13 cellular contexts compared by ENCODE assay signal in the genomic region with DNA sequence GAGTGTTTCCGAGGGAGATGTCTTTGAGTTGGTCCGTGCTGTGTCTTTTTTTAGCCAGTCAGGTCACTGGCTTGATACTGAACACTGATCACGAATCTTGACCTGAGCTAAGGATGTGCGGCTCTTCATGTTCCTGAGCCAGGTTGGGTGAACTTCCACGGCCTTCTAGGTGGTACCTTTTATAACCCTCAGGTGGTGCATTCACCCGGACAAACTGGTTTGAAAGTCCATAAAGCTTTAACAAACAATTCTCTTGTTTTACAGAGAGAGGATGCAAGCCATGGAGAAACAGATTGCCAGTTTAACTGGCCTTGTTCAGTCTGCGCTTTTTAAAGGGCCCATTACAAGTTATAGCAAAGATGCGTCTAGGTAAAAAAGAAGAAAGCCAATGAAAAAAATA.
A peak's percentile ranks its signal among the peaks of the same experiment; 100 is the strongest.
DNase-seq lines count a peak whose midpoint lies in the region; ATAC-seq and TF ChIP-seq lines count a peak whose summit lies in the region.
"Had no signal": no experiment of that assay in that cellular context is flagged by ENCODE, and none has a peak within 500 bp of the region (broad histone marks: within the 10 kb centered on the region; RNA-seq: fewer than 3 reads in every experiment).

No MANE protein-coding gene starts in this region.

- H3K27ac Mint-ChIP-seq in H9: peak overlapping the region; percentile 6 to 97 (median 97)
- H3K27ac Mint-ChIP-seq: CD14-positive monocyte had no signal

- H4K91ac ChIP-seq in H9 (ENCODE audit: insufficient read length, low read depth, low read length): no peak overlapping the region

- H3K27ac ChIP-seq in A673 (ENCODE audit: low read depth, low read length, poor library complexity, severe bottlenecking) (peak overlapping the region; percentile 6), H9 (ENCODE audit: insufficient read length, low read depth, low read length) (no peak overlapping the region), coronary artery (no peak overlapping the region), mucosa of rectum (ENCODE audit: low read depth in 2 of 2, low read length in 2 of 2) (peak overlapping the region; percentile 81 to 92)
- H3K27ac ChIP-seq: PC-9 had no signal

- no peak overlapping the region for H3K4ac ChIP-seq in H9 (ENCODE audit: low read depth, low read length)

- H3K27me3 Mint-ChIP-seq in H9 (ENCODE audit: low read depth): no peaks in the 10 kb centered on the region

- no peaks in the 10 kb centered on the region for H3K9me3 Mint-ChIP-seq in H9
- H3K9me3 Mint-ChIP-seq: CD14-positive monocyte had no signal

- no peaks in the 10 kb centered on the region for H3K23me2 ChIP-seq in H9 (ENCODE audit: insufficient read length, low read depth, low read length, poor library complexity, severe bottlenecking)

- BruUV-seq in A673 (replicated peaks; lab: Mats Ljungman, UMichigan): no TSS peak

- H2AFZ ChIP-seq in H9 (ENCODE audit: low read length): no peak overlapping the region
- H2AFZ ChIP-seq: PC-9 had no signal

- TF ChIP-seq CTCF in A673 (conservative IDR thresholded peaks at IDR 0.05; ENCODE audit: low read depth, low read length) (no peak), H9 (conservative IDR thresholded peaks at IDR 0.05) (no peak), coronary artery (IDR thresholded peaks at IDR 0.05) (no peak)

- no peaks in the 10 kb centered on the region for H4K20me1 ChIP-seq in H9 (ENCODE audit: control insufficient read depth, insufficient read depth, insufficient read length)

- H3K4me3 ChIP-seq in A673 (ENCODE audit: low read depth, low read length, poor library complexity, severe bottlenecking) (no peak overlapping the region), coronary artery (no peak overlapping the region), mucosa of rectum (ENCODE audit: low read length in 2 of 2) (peak overlapping the region; percentile 8 to 38)
- H3K4me3 ChIP-seq: PC-9 had no signal

- H3K79me2 ChIP-seq in H9 (ENCODE audit: insufficient read depth, low read length): no peaks in the 10 kb centered on the region

- peak overlapping the region; percentile 63 for H2BK12ac ChIP-seq in H9 (ENCODE audit: insufficient read length, low read depth, low read length)

- no peak overlapping the region for H2BK15ac ChIP-seq in H9 (ENCODE audit: low read depth, low read length)

- H3K36me3 ChIP-seq in A673 (ENCODE audit: insufficient read depth, low read length, poor library complexity, severe bottlenecking) (peaks cover 46% of the 10 kb centered on the region), mucosa of rectum (ENCODE audit: control insufficient read depth in 2 of 2, insufficient read depth in 2 of 2, low read length in 2 of 2) (peaks cover 17 to 29% of the 10 kb centered on the region in 2 donors)

- H3K9ac ChIP-seq in H9 (ENCODE audit: extremely low read depth, insufficient read length, low read length): no peak overlapping the region
- peak overlapping the region in 1 of 2 donors; percentile 65 for H3K9ac ChIP-seq in mucosa of rectum (ENCODE audit: low read depth in 1 of 2, low read length in 2 of 2)

- peaks cover 0 to 5% (median 0%) of the 10 kb centered on the region in 3 experiments; a peak in 2 of 7 replicates for H3K36me3 Mint-ChIP-seq in H9 (ENCODE audit: insufficient read depth in 1 of 3, low read depth in 3 of 3)
- H3K36me3 Mint-ChIP-seq: CD14-positive monocyte had no signal

- no peak overlapping the region for H3T11ph ChIP-seq in H9 (ENCODE audit: low read length)

- no peak overlapping the region for H3K56ac ChIP-seq in H9 (ENCODE audit: insufficient read length, low read depth, low read length)

- H3K18ac ChIP-seq in H9 (ENCODE audit: insufficient read length, low read depth, low read length): no peak overlapping the region

- H3K14ac ChIP-seq in H9 (ENCODE audit: insufficient read depth, low read length): no peak overlapping the region

- WGBS in H9 (ENCODE audit: extremely low coverage, insufficient read length, low lambda C conversion rate): no CpG with 5 or more reads among the region's 8 CpGs

- CTCF ChIA-PET in A673 (lab: Charles Lee): no interaction called here
- CTCF ChIA-PET in HEK293T (lab: Yijun Ruan, JAX): no interaction called here

- H3K9me3 ChIP-seq in A673 (ENCODE audit: low read depth, low read length, poor library complexity, severe bottlenecking) (no peaks in the 10 kb centered on the region), H9 (ENCODE audit: control insufficient read depth, low read depth, low read length) (no peaks in the 10 kb centered on the region), mucosa of rectum (ENCODE audit: control insufficient read depth in 2 of 2, low read length in 2 of 2) (no peaks in the 10 kb centered on the region)

- POLR2A ChIA-PET in A673 (lab: Charles Lee; ENCODE audit: low non-redundant PET): no interaction called here
- POLR2A ChIA-PET in HEK293T (lab: Yijun Ruan, JAX): no interaction called here

- no peak overlapping the region for H2BK20ac ChIP-seq in H9 (ENCODE audit: low read depth, low read length, poor library complexity, severe bottlenecking)

- H2AK5ac ChIP-seq in H9 (ENCODE audit: insufficient read length, low read length): no peak overlapping the region

- no peaks in the 10 kb centered on the region for H3K79me1 ChIP-seq in H9 (ENCODE audit: insufficient read depth, low read depth, low read length, poor library complexity, severe bottlenecking)

- no peaks in the 10 kb centered on the region for H3K27me3 ChIP-seq in A673 (replicated peaks; ENCODE audit: insufficient read depth, low read depth, low read length, poor library complexity)
- no peaks in the 10 kb centered on the region for H3K27me3 ChIP-seq in H9 (ENCODE audit: insufficient read depth, low read length)
- H3K27me3 ChIP-seq in mucosa of rectum (ENCODE audit: control insufficient read depth in 2 of 2, insufficient read depth in 2 of 2, low read length in 2 of 2): no peaks in the 10 kb centered on the region

- no peak overlapping the region for H4K8ac ChIP-seq in H9 (replicated peaks; ENCODE audit: insufficient read length, low read depth, low read length)

- no peak overlapping the region for H3K23ac ChIP-seq in H9 (ENCODE audit: insufficient read length, low read depth, low read length)

- no peak for ATAC-seq in Right ventricle myocardium inferior

- H3K4me1 Mint-ChIP-seq in H9: peaks cover 29 to 30% of the 10 kb centered on the region in 2 experiments
- H3K4me1 Mint-ChIP-seq: CD14-positive monocyte had no signal

- H3K4me3 Mint-ChIP-seq in H9: no peak overlapping the region
- H3K4me3 Mint-ChIP-seq: CD14-positive monocyte had no signal

- no peak overlapping the region for H2BK5ac ChIP-seq in H9 (ENCODE audit: insufficient read length, low read length)

- H3K4me2 ChIP-seq in H9 (ENCODE audit: insufficient read depth, insufficient read length, low read length): no peak overlapping the region
- H3K4me2 ChIP-seq: PC-9 had no signal

- no peak overlapping the region for H4K5ac ChIP-seq in H9 (ENCODE audit: insufficient read length, low read depth, low read length)

- H3K4me1 ChIP-seq in A673 (ENCODE audit: insufficient read depth, low read length, poor library complexity, severe bottlenecking): peaks cover 6% of the 10 kb centered on the region
- peaks cover 4% of the 10 kb centered on the region for H3K4me1 ChIP-seq in H9 (ENCODE audit: insufficient read depth, low read length)
- H3K4me1 ChIP-seq in mucosa of rectum (ENCODE audit: control insufficient read depth in 2 of 2, insufficient read depth in 2 of 2, low read length in 2 of 2): peaks cover 3 to 23% of the 10 kb centered on the region in 2 donors

- no peak overlapping the region for H2BK120ac ChIP-seq in H9 (ENCODE audit: low read depth, low read length, poor library complexity, severe bottlenecking)

- DNase-seq in A673 (ENCODE audit: low spot score) (no peak), H9 (no peak), coronary artery (ENCODE audit: low spot score) (peak; percentile 21), Right ventricle myocardium inferior (ENCODE audit: missing footprints) (no peak), HEK293T (ENCODE audit: extremely low spot score) (no peak)
- no peak for DNase-seq in stimulated activated CD4-positive, alpha-beta T cell treated with anti-CD3 and anti-CD28 coated beads, Interleukin-4, amount 100 ng/mL, for 24 hours
- DNase-seq: COR-L47, DMS153, NCI-H1930, NCI-H82, PC-9 had no signal

- intact Hi-C loops in A673 (cut with micrococcal nuclease; ENCODE audit: unreplicated experiment) (no loop called here), Right ventricle myocardium inferior (cut with DNase I) (no loop called here)

TF ChIP-seq in HEK293T, 16 proteins besides CTCF, POLR2A, EP300 and RAD21:
- TF ChIP-seq L3MBTL2 (conservative IDR thresholded peaks at IDR 0.05) (no peak), SUZ12 (IDR thresholded peaks at IDR 0.05) (no peak), NFRKB (IDR thresholded peaks at IDR 0.05) (no peak), FOXK2 (IDR thresholded peaks at IDR 0.05) (no peak), FOXM1 (IDR thresholded peaks at IDR 0.05; ENCODE audit: borderline replicate concordance) (no peak), LEF1 (IDR thresholded peaks at IDR 0.05; ENCODE audit: borderline replicate concordance) (no peak), ELF4 (IDR thresholded peaks at IDR 0.05) (no peak), BHLHE40 (IDR thresholded peaks at IDR 0.05; ENCODE audit: borderline replicate concordance) (no peak), CTBP1 (IDR thresholded peaks at IDR 0.05; ENCODE audit: borderline replicate concordance) (no peak), SP1 (IDR thresholded peaks at IDR 0.05) (no peak), HDGF (IDR thresholded peaks at IDR 0.05; ENCODE audit: borderline replicate concordance) (no peak), TARDBP (IDR thresholded peaks at IDR 0.05) (no peak), FOXA1 (IDR thresholded peaks at IDR 0.05) (no peak), ARNT (IDR thresholded peaks at IDR 0.05) (no peak)
- TF ChIP-seq, protein P1, sequence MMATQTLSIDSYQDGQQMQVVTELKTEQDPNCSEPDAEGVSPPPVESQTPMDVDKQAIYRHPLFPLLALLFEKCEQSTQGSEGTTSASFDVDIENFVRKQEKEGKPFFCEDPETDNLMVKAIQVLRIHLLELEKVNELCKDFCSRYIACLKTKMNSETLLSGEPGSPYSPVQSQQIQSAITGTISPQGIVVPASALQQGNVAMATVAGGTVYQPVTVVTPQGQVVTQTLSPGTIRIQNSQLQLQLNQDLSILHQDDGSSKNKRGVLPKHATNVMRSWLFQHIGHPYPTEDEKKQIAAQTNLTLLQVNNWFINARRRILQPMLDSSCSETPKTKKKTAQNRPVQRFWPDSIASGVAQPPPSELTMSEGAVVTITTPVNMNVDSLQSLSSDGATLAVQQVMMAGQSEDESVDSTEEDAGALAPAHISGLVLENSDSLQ (IDR thresholded peaks at IDR 0.05): no peak

Comparison
In these comparisons a context has a peak if more than half of its experiments do, and no peak if none do; other contexts are left out.
1. H3K27ac ChIP-seq: peak in A673 (single experiment) and mucosa of rectum (2 of 2); none in H9 (single experiment) and coronary artery (0 of 2).
2. H3K4me3 ChIP-seq: peak in mucosa of rectum (2 of 2); none in A673 (single experiment) and coronary artery (single experiment).